14 cellular contexts compared by ENCODE assay signal in genomic region chr17:75508848-75509450, GRCh38. TPM values are rescaled to one million over a fixed set of nuclear protein-coding genes. Genes with fewer than 3 reads are reported as not detected.
DNase-seq lines count a peak whose midpoint lies in the region; ATAC-seq and TF ChIP-seq lines count a peak whose summit lies in the region.
"Had no signal": no experiment of that assay in that cellular context is flagged by ENCODE, and none has a peak within 500 bp of the region (broad histone marks: within the 10 kb centered on the region; RNA-seq: fewer than 3 reads in every experiment).

No MANE protein-coding gene starts in this region.

- H3K36me3 ChIP-seq in cardiac muscle cell, result peaks cover 14% of the 10 kb centered on the region
- H3K36me3 ChIP-seq in thyroid gland, result peaks cover 17 to 21% of the 10 kb centered on the region in 2 donors
- peaks cover 7% of the 10 kb centered on the region for H3K36me3 ChIP-seq in H7 (replicated peaks; ENCODE audit: control insufficient read depth, insufficient read depth, low read length)
- H3K36me3 ChIP-seq: brain microvascular endothelial cell had no signal

- no peaks in the 10 kb centered on the region for H3K27me3 Mint-ChIP-seq in neural crest cell (ENCODE audit: low read depth)
- H3K27me3 Mint-ChIP-seq: activated B cell treated with CpG ODN at 0.5 μM for 24 hours had no signal

- H3K4me3 ChIP-seq in cardiac muscle cell, result no peak overlapping the region
- H3K4me3 ChIP-seq in thyroid gland (replicated peaks in 1 of 3), result no peak overlapping the region
- no peak overlapping the region for H3K4me3 ChIP-seq in H7 (ENCODE audit: insufficient read depth, low read depth, low read length)

- H3K4me3 Mint-ChIP-seq in neural crest cell, result peak overlapping the region; percentile 56
- H3K4me3 Mint-ChIP-seq: activated B cell treated with CpG ODN at 0.5 μM for 24 hours had no signal

- peaks cover 3% of the 10 kb centered on the region for H3K36me3 Mint-ChIP-seq in neural crest cell (ENCODE audit: low read depth)

- ATAC-seq in GM18907 (IDR thresholded peaks at IDR 0.05; ENCODE audit: unreplicated experiment), result no peak

- POLR2A ChIA-PET in RWPE1 (lab: Yijun Ruan, JAX; ENCODE audit: low non-redundant PET), result no interaction called here

- peaks cover 18% of the 10 kb centered on the region for H3K4me1 ChIP-seq in cardiac muscle cell (ENCODE audit: low read depth)
- H3K4me1 ChIP-seq in thyroid gland, result peaks cover 32 to 35% of the 10 kb centered on the region in 2 donors

- WGBS in thyroid gland, 2 donors, result 51 to 64% methylated on average over 5 to 6 of the region's 6 CpGs

- H3K27ac Mint-ChIP-seq in neural crest cell (ENCODE audit: unreplicated experiment), result peak overlapping the region; percentile 50
- H3K27ac Mint-ChIP-seq: activated B cell treated with CpG ODN at 0.5 μM for 24 hours had no signal

- no peaks in the 10 kb centered on the region for H3K9me3 Mint-ChIP-seq in neural crest cell
- H3K9me3 Mint-ChIP-seq: activated B cell treated with CpG ODN at 0.5 μM for 24 hours had no signal

- CTCF ChIA-PET in RWPE1 (lab: Yijun Ruan, JAX), result no interaction called here

- no peaks in the 10 kb centered on the region for H3K27me3 ChIP-seq in cardiac muscle cell
- no peaks in the 10 kb centered on the region for H3K27me3 ChIP-seq in thyroid gland
- H3K27me3 ChIP-seq in H7 (ENCODE audit: control insufficient read depth, insufficient read depth, low read length), result no peaks in the 10 kb centered on the region
- H3K27me3 ChIP-seq: brain microvascular endothelial cell had no signal

- peaks cover 44% of the 10 kb centered on the region for H3K4me1 Mint-ChIP-seq in neural crest cell

- TF ChIP-seq CTCF in RWPE1 (conservative IDR thresholded peaks at IDR 0.05; ENCODE audit: low read depth), result no peak
- no peak for TF ChIP-seq CTCF in cardiac muscle cell (IDR thresholded peaks at IDR 0.05; ENCODE audit: low read depth, low read length)
- TF ChIP-seq CTCF in neural crest cell (conservative IDR thresholded peaks at IDR 0.05), result no peak
- TF ChIP-seq CTCF in thyroid gland (IDR thresholded peaks at IDR 0.05), result no peak

- H3K27ac ChIP-seq in RWPE1 (peak overlapping the region; percentile 86), cardiac muscle cell (peak overlapping the region; percentile 51), thyroid gland (peak overlapping the region; percentile 0 to 87 (median 70))
- H3K27ac ChIP-seq: brain microvascular endothelial cell had no signal

- H3K9me3 ChIP-seq in cardiac muscle cell (ENCODE audit: low read depth), result no peaks in the 10 kb centered on the region
- H3K9me3 ChIP-seq in thyroid gland, result no peaks in the 10 kb centered on the region

- no peak for DNase-seq in RWPE1 (ENCODE audit: low spot score)
- no peak for DNase-seq in cardiac muscle cell (ENCODE audit: low read depth in 1 of 2, low spot score in 1 of 2)
- no peak for DNase-seq in neural crest cell (ENCODE audit: low read depth, low spot score)
- DNase-seq in thyroid gland, result no peak
- DNase-seq in H7, result no peak
- no peak for DNase-seq in HCEC 1CT
- no peak for DNase-seq in DMS 273 treated with DMSO at 0.1 percent for 48 hours (lab: John Stamatoyannopoulos, UW)
- DNase-seq: activated B cell treated with CpG ODN at 0.5 μM for 24 hours, brain microvascular endothelial cell, foreskin melanocyte, midbrain, NCI-H2081, NCI-H748 treated with DMSO at 0.1 percent for 48 hours had no signal

- intact Hi-C loops in thyroid gland (cut with DNase I), result loop anchor here (5.0 kb wide), 1 partner anchor 82 kb away; no protein-coding TSS in a partner anchor

- no peak for TF ChIP-seq POLR2A in thyroid gland (IDR thresholded peaks at IDR 0.05)

RNA-seq across cellular contexts. Expression of gene CASKIN2, which starts 6.4 kb away (rescaled TPM):
- total RNA-seq in cardiac muscle cell, result 24.4 and 31.2 TPM in 2 replicates
- polyA plus RNA-seq in cardiac muscle cell, result 18.1 and 27.3 TPM in 2 replicates
- 42.3 and 44.5 TPM in 2 replicates for total RNA-seq in neural crest cell
- total RNA-seq in thyroid gland, result 10 to 100 TPM; 15.0 to 87.2 (median 21.7) TPM
- 11.8 and 13.1 TPM in 2 replicates for total RNA-seq in H7 (2014; rRNA removed; shearing (Covaris generic))

RNA-seq across cellular contexts. Expression of gene TSEN54, which starts 7.4 kb away (rescaled TPM):
- 70.5 and 88.8 TPM in 2 replicates for total RNA-seq in cardiac muscle cell
- polyA plus RNA-seq in cardiac muscle cell, result 52.8 and 64.4 TPM in 2 replicates
- total RNA-seq in neural crest cell, result 48.1 and 49.0 TPM in 2 replicates
- 10 to 100 TPM; 11.6 to 46.6 (median 25.8) TPM for total RNA-seq in thyroid gland
- total RNA-seq in H7 (2014; rRNA removed; shearing (Covaris generic)), result 45.2 and 49.4 TPM in 2 replicates

RNA-seq across cellular contexts. Expression of gene LLGL2, which starts 16.5 kb away (rescaled TPM):
- total RNA-seq in cardiac muscle cell, result 28.1 and 40.3 TPM in 2 replicates
- 35.2 and 45.5 TPM in 2 replicates for polyA plus RNA-seq in cardiac muscle cell
- 3.4 and 4.3 TPM in 2 replicates for total RNA-seq in neural crest cell
- 10 to 100 TPM; 35.6 to 73.5 (median 53.8) TPM for total RNA-seq in thyroid gland
- total RNA-seq in H7 (2014; rRNA removed; shearing (Covaris generic)), result 41.5 and 49.2 TPM in 2 replicates

RNA-seq across cellular contexts. Expression of gene TMEM94, which starts 52.5 kb away (rescaled TPM):
- total RNA-seq in cardiac muscle cell, result 87.1 and 105 TPM in 2 replicates
- polyA plus RNA-seq in cardiac muscle cell, result 74.2 and 93.5 TPM in 2 replicates
- 117 and 131 TPM in 2 replicates for total RNA-seq in neural crest cell
- 100 to 1,000 TPM in 1 of 4 donors, 10 to 100 TPM in 3; 52.1 to 116 (median 92.7) TPM for total RNA-seq in thyroid gland
- 58.2 and 76.8 TPM in 2 replicates for total RNA-seq in H7 (2014; rRNA removed; shearing (Covaris generic))
